ENCODE assay signal across 9 cellular contexts in the genomic region with DNA sequence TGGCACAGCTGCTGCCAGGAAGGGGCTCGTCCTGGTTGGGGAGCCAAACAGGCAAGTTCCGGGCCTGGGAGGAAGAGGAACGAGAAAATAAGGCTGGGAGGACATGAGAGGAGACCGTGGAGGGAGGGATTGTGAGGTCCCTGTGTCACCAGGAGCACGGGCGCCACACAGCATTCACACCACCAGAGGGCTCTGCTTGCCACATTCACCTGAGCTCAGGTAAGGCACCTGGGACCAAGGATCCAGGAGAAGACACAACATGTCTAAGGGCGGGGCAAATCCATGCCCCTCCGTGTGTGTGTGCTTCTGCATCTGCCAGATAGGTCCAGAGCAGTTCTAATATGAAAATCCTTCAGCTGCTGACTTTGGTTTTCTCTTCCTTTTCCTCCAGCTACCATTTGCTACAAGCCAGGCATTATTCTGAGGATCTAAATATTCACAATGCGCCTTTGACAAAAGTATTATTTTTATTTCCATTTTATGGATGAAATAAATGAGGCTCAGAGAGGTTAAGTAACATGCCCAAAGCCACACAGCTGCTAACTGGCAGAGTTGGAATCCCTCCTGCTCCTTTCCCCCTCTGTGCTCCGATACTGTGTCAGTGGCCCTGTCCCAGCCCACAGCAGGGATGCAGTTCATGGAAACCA. TPM values are rescaled to one million over a fixed set of nuclear protein-coding genes. Genes with fewer than 3 reads are reported as not detected.
DNase-seq lines count a peak whose midpoint lies in the region; ATAC-seq and TF ChIP-seq lines count a peak whose summit lies in the region.
"Had no signal": no experiment of that assay in that cellular context is flagged by ENCODE, and none has a peak within 500 bp of the region (broad histone marks: within the 10 kb centered on the region; RNA-seq: fewer than 3 reads in every experiment).

No MANE protein-coding gene starts in this region.

- H3K4me2 ChIP-seq in OCI-LY1 (ENCODE audit: low read length) = no peak overlapping the region

- H3K9me3 ChIP-seq in OCI-LY1 (ENCODE audit: low read length) (no peaks in the 10 kb centered on the region), stomach (no peaks in the 10 kb centered on the region), testis (no peaks in the 10 kb centered on the region)

- no peak for TF ChIP-seq EP300 in stomach (IDR thresholded peaks at IDR 0.05)

- intact Hi-C loops in left colon (cut with DNase I, micrococcal nuclease) (no loop called here), stomach (cut with DNase I; ENCODE audit: low total_unique reads) (no loop called here), testis (cut with DNase I; ENCODE audit: low total_unique reads) (no loop called here)

- peaks cover 5% of the 10 kb centered on the region; the same call in 1 of the 2 replicates for H3F3A ChIP-seq in OCI-LY1 (ENCODE audit: insufficient read depth, low read length)

- no peaks in the 10 kb centered on the region for H3K79me2 ChIP-seq in OCI-LY1 (ENCODE audit: insufficient read depth, low read length)

- no peak overlapping the region for H2AFZ ChIP-seq in OCI-LY1 (ENCODE audit: low read length)

- no peaks in the 10 kb centered on the region for H3K9me3 Mint-ChIP-seq in activated naive CD4-positive, alpha-beta T cell treated with anti-CD3 and anti-CD28 coated beads, Interleukin-2, amount 10 ng/mL, durations not matched to agents 7 days and 5 days

- 34 to 44% (median 39%) methylated on average over 10 of the region's 10 CpGs for WGBS in stomach, 5 donors
- 79 to 84% methylated on average over 10 of the region's 10 CpGs for WGBS in testis, 2 donors

- no peaks in the 10 kb centered on the region for H4K20me1 ChIP-seq in OCI-LY1 (ENCODE audit: insufficient read depth, low read length)

- H3K27ac Mint-ChIP-seq in activated naive CD4-positive, alpha-beta T cell treated with anti-CD3 and anti-CD28 coated beads, Interleukin-2, amount 10 ng/mL, durations not matched to agents 7 days and 5 days = no peak overlapping the region

- H3K9me2 ChIP-seq in OCI-LY1 (ENCODE audit: low read depth, low read length) = no peaks in the 10 kb centered on the region

- TF ChIP-seq CTCF in HFF-Myc (IDR thresholded peaks at IDR 0.05; ENCODE audit: low read depth, low read length, missing control alignments) = peak; percentile 8
- peak; percentile 75 for TF ChIP-seq CTCF in OCI-LY1 (IDR thresholded peaks at IDR 0.05; ENCODE audit: low read length)
- peak in 5 of 7 experiments; percentile 50 to 86 (median 74) for TF ChIP-seq CTCF in stomach (IDR thresholded peaks at IDR 0.05)
- TF ChIP-seq CTCF in testis (IDR thresholded peaks at IDR 0.05) = no peak

- H3K27me3 ChIP-seq in OCI-LY1 (ENCODE audit: insufficient read depth, low read length) (no peaks in the 10 kb centered on the region), stomach (no peaks in the 10 kb centered on the region), testis (no peaks in the 10 kb centered on the region)

- H3K4me1 ChIP-seq in OCI-LY1 (ENCODE audit: insufficient read depth, low read length, severe bottlenecking) (peaks cover 23% of the 10 kb centered on the region), stomach (peaks cover 6 to 21% (median 14%) of the 10 kb centered on the region in 4 donors), testis (peaks cover 20% of the 10 kb centered on the region)

- no peak overlapping the region for H3K9ac ChIP-seq in OCI-LY1 (ENCODE audit: low read length)

- peaks cover 69% of the 10 kb centered on the region for H3K27me3 Mint-ChIP-seq in activated naive CD4-positive, alpha-beta T cell treated with anti-CD3 and anti-CD28 coated beads, Interleukin-2, amount 10 ng/mL, durations not matched to agents 7 days and 5 days

- DNase-seq in HFF-Myc (ENCODE audit: extremely low read depth, low read depth) (no peak), left colon (peak; percentile 69 to 85), stomach (peak; percentile 83), testis (no peak), NK-92 (lab: John Stamatoyannopoulos, UW; ENCODE audit: unreplicated experiment) (no peak)
- peak; percentile 81 for DNase-seq in activated naive CD4-positive, alpha-beta T cell treated with anti-CD3 and anti-CD28 coated beads, Interleukin-2, amount 10 ng/mL, durations not matched to agents 7 days and 5 days

- H3K27ac ChIP-seq in OCI-LY1 (ENCODE audit: low read depth, low read length, poor library complexity, severe bottlenecking) = no peak overlapping the region
- no peak overlapping the region for H3K27ac ChIP-seq in stomach
- H3K27ac ChIP-seq in testis = no peak overlapping the region

- no peak overlapping the region for H3K4me3 ChIP-seq in HFF-Myc (replicated peaks; ENCODE audit: low read depth, low read length)
- no peak overlapping the region for H3K4me3 ChIP-seq in OCI-LY1 (ENCODE audit: low read depth, low read length, poor library complexity, severe bottlenecking)
- no peak overlapping the region for H3K4me3 ChIP-seq in stomach
- no peak overlapping the region for H3K4me3 ChIP-seq in testis

- peak; percentile 76 for ATAC-seq in left colon
- ATAC-seq in HG03196 (IDR thresholded peaks at IDR 0.05; ENCODE audit: unreplicated experiment) = no peak

- no peak overlapping the region for H3K4me3 Mint-ChIP-seq in activated naive CD4-positive, alpha-beta T cell treated with anti-CD3 and anti-CD28 coated beads, Interleukin-2, amount 10 ng/mL, durations not matched to agents 7 days and 5 days

- TF ChIP-seq POLR2A in stomach (IDR thresholded peaks at IDR 0.05) (no peak), testis (IDR thresholded peaks at IDR 0.05) (no peak)

- H3K4me1 Mint-ChIP-seq in activated naive CD4-positive, alpha-beta T cell treated with anti-CD3 and anti-CD28 coated beads, Interleukin-2, amount 10 ng/mL, durations not matched to agents 7 days and 5 days = peaks cover 8% of the 10 kb centered on the region

- CTCF ChIA-PET in activated naive CD4-positive, alpha-beta T cell treated with anti-CD3 and anti-CD28 coated beads, Interleukin-2, amount 10 ng/mL, durations not matched to agents 7 days and 5 days (lab: Charles Lee) = interaction anchor here (0.7 to 14.2 kb wide), 25 partner anchors 11 to 414 kb away, joined by 3 to 597 read pairs (median 4); a partner anchor contains a TSS

- H3K36me3 Mint-ChIP-seq in activated naive CD4-positive, alpha-beta T cell treated with anti-CD3 and anti-CD28 coated beads, Interleukin-2, amount 10 ng/mL, durations not matched to agents 7 days and 5 days = no peaks in the 10 kb centered on the region

- H3K36me3 ChIP-seq in OCI-LY1 (ENCODE audit: insufficient read depth, low read length) (no peaks in the 10 kb centered on the region), stomach (peaks cover 0 to 32% (median 28%) of the 10 kb centered on the region in 4 donors), testis (ENCODE audit: low read depth, missing control alignments) (no peaks in the 10 kb centered on the region)

RNA-seq across cellular contexts. Expression of a gene that starts 14.6 kb away (rescaled TPM):
- total RNA-seq in left colon = 1 to 10 TPM; 8.5 to 9.7 TPM
- 100 to 1,000 TPM in 1 of 5 donors, 10 to 100 TPM in 4; 15.9 to 114 (median 25.0) TPM for total RNA-seq in stomach
- 10 to 100 TPM; 21.2 to 33.1 (median 22.9) TPM for polyA plus RNA-seq in stomach
- total RNA-seq in testis = 10 to 100 TPM; 24.6 to 30.2 TPM
- 13.9 TPM for polyA plus RNA-seq in testis (ENCODE audit: insufficient read depth, low read depth, low replicate concordance)

RNA-seq across cellular contexts. Expression of a gene that starts 18.8 kb away (rescaled TPM):
- total RNA-seq in left colon = not detected
- 1 to 10 TPM in 1 of 5 donors, not detected in 4; 1.8 TPM for total RNA-seq in stomach
- polyA plus RNA-seq in stomach = 1 to 10 TPM in 1 of 3 donors, not detected in 2; 7.6 TPM
- total RNA-seq in testis = under 1 TPM; 0.16 to 0.43 TPM
- polyA plus RNA-seq in testis (ENCODE audit: insufficient read depth, low read depth, low replicate concordance) = 0.21 TPM
- total RNA-seq: T-helper 1 cell treated with Interleukin-12 subunit alpha and Interleukin-12 subunit beta and Interleukin-4 antibody, amounts not matched to agents 30 ng/mL and 1 ng/mL, for 36 hours had no signal

RNA-seq across cellular contexts. Expression of a gene that starts 28.9 kb away (rescaled TPM):
- total RNA-seq in left colon = 10 to 100 TPM; 18.1 to 18.9 TPM
- total RNA-seq in stomach = 10 to 100 TPM in 3 of 5 donors, 1 to 10 TPM in 2; 2.3 to 29.0 (median 18.1) TPM
- polyA plus RNA-seq in stomach = 10 to 100 TPM in 1 of 3 donors, 1 to 10 TPM in 2; 6.3 to 18.2 (median 9.4) TPM
- 10 to 100 TPM; 25.5 to 32.0 TPM for total RNA-seq in testis
- 21.0 TPM for polyA plus RNA-seq in testis (ENCODE audit: insufficient read depth, low read depth, low replicate concordance)

RNA-seq across cellular contexts. Expression of a gene that starts 38.3 kb away (rescaled TPM):
- total RNA-seq in left colon (10 to 100 TPM; 14.7 to 17.8 TPM), stomach (10 to 100 TPM in 4 of 5 donors, 1 to 10 TPM in 1; 3.5 to 47.4 (median 17.3) TPM), testis (10 to 100 TPM; 25.0 to 32.3 TPM)
- polyA plus RNA-seq in stomach (10 to 100 TPM in 1 of 3 donors, 1 to 10 TPM in 2; 7.9 to 10.8 (median 8.5) TPM), testis (ENCODE audit: insufficient read depth, low read depth, low replicate concordance) (12.7 TPM)

Comparison
In these comparisons a context has a peak if more than half of its experiments do, and no peak if none do; other contexts are left out.
1. DNase-seq: peak in activated naive CD4-positive, alpha-beta T cell treated with anti-CD3 and anti-CD28 coated beads, Interleukin-2, amount 10 ng/mL, durations not matched to agents 7 days and 5 days (single experiment), left colon (2 of 2) and stomach (single experiment); none in HFF-Myc (single experiment), testis (single experiment) and NK-92 (single experiment).
2. CTCF ChIP-seq: peak in HFF-Myc (single experiment), OCI-LY1 (single experiment) and stomach (5 of 7); none in testis (0 of 3).